ENCODE assay signal across 1 cellular context in genomic region chr18:78721281-78721949, GRCh38.
TF ChIP-seq lines count a peak whose summit lies in the region.

No MANE protein-coding gene starts in this region.

TF ChIP-seq in IMR-90, 13 proteins besides CTCF, POLR2A, EP300 and RAD21 (continued from another document):
- TF ChIP-seq RFX5 (IDR thresholded peaks at IDR 0.05; ENCODE audit: low read depth, low read length) (no peak), NFE2L2 (IDR thresholded peaks at IDR 0.05; ENCODE audit: low read depth, low read length) (no peak), FOS (IDR thresholded peaks at IDR 0.05; ENCODE audit: low read depth, low read length) (no peak), BHLHE40 (IDR thresholded peaks at IDR 0.05; ENCODE audit: low read depth, low read length) (no peak), CEBPB (IDR thresholded peaks at IDR 0.05; ENCODE audit: low read depth, low read length) (no peak)
